In the genomic region with DNA sequence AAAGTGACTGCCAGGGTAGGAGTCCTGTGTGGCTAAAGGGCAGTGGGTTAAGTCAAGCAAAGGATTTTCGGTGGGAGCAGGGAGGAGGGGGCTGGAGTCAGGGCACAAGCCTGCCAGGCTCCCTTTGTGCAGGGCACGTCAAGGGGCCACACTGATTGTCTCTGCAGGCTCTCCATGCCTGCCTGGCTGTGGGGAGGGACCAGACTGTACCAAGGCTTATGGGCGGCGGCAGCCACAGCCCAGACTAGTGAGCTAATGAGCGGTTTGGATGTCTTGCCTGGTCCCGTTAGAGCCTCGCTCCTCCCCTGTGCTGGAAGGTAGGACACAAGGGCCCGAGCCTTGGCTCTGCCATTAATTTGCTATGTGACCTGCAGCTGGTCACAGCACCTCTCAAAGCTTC, we compare ENCODE assay signal across 14 cellular contexts. TPM values are rescaled to one million over a fixed set of nuclear protein-coding genes. Genes with fewer than 3 reads are reported as not detected.
A peak's percentile ranks its signal among the peaks of the same experiment; 100 is the strongest.
DNase-seq lines count a peak whose midpoint lies in the region; ATAC-seq, FAIRE-seq and TF ChIP-seq lines count a peak whose summit lies in the region.
"Not testable (repeated sequence)": the region's sequence is repeated elsewhere in the genome, so short reads cannot be mapped to it uniquely, and the experiment has no call there.
"Had no signal": no experiment of that assay in that cellular context is flagged by ENCODE, and none has a peak within 500 bp of the region (broad histone marks: within the 10 kb centered on the region; RNA-seq: fewer than 3 reads in every experiment).

No MANE protein-coding gene starts in this region.

- TF ChIP-seq CTCF in A549 (IDR thresholded peaks at IDR 0.05); keratinocyte (optimal IDR thresholded peaks at IDR 0.05 in 1 of 3, IDR thresholded peaks at IDR 0.05 in 1 of 3, conservative IDR thresholded peaks at IDR 0.05 in 1 of 3; ENCODE audit: extremely low read depth in 1 of 3, insufficient read depth in 2 of 3, low read length in 3 of 3); upper lobe of left lung (IDR thresholded peaks at IDR 0.05): not testable (repeated sequence)

- POLR2A ChIA-PET in A549 (lab: Yijun Ruan, JAX): not testable (repeated sequence)

- TF ChIP-seq RAD21 in A549 (conservative IDR thresholded peaks at IDR 0.05 in 1 of 2, IDR thresholded peaks at IDR 0.05 in 1 of 2): not testable (repeated sequence)

- not testable (repeated sequence) for H2AFZ ChIP-seq in keratinocyte (ENCODE audit: control insufficient read depth, low read length)

- DNase-seq in A549 (ENCODE audit: low read depth in 1 of 2, low spot score in 1 of 2); keratinocyte (ENCODE audit: low read depth, low spot score); upper lobe of left lung: not testable (repeated sequence)
- DNase-seq in Right ventricle myocardium inferior (ENCODE audit: missing footprints): peak; percentile 1

- H3K27me3 ChIP-seq in keratinocyte (ENCODE audit: control insufficient read depth, extremely low read depth, insufficient read depth, low read length); upper lobe of left lung: not testable (repeated sequence)

- not testable (repeated sequence) for H4K20me1 ChIP-seq in keratinocyte (ENCODE audit: control insufficient read depth, extremely low read depth, insufficient read depth, low read length)

- 38% methylated on average over 3 of the region's 8 CpGs for WGBS in A549 (ENCODE audit: missing lambda C conversion rate)
- 80 to 86% methylated on average over 1 to 3 of the region's 8 CpGs for WGBS in upper lobe of left lung, 2 donors

- H3K79me2 ChIP-seq in keratinocyte (ENCODE audit: control insufficient read depth, insufficient read depth, low read length): not testable (repeated sequence)

- CTCF ChIA-PET in A549 (lab: Yijun Ruan, JAX): not testable (repeated sequence)

- not testable (repeated sequence) for H3K4me1 ChIP-seq in A549; keratinocyte (ENCODE audit: control insufficient read depth, extremely low read depth, insufficient read depth, low read length); upper lobe of left lung

- not testable (repeated sequence) for TF ChIP-seq EP300 in A549 (IDR thresholded peaks at IDR 0.05); upper lobe of left lung (IDR thresholded peaks at IDR 0.05)

- FAIRE-seq in A549 (lab: Jason Lieb, UNC); keratinocyte (lab: Jason Lieb, UNC): not testable (repeated sequence)

- not testable (repeated sequence) for H3K4me3 ChIP-seq in A549, upper lobe of left lung
- peak overlapping the region in 1 of 3 experiments; percentile 34 for H3K4me3 ChIP-seq in keratinocyte (ENCODE audit: control insufficient read depth in 2 of 3, extremely low read depth in 1 of 3, insufficient read depth in 2 of 3, low read depth in 1 of 3, low read length in 3 of 3)

- intact Hi-C loops in Right ventricle myocardium inferior (cut with DNase I): not testable (repeated sequence)

- ATAC-seq in A549 (peak; percentile 32 to 57; a peak in 4 of 6 replicates), esophagus mucosa (peak; percentile 68), upper lobe of left lung (ENCODE audit: low FRiP score in 2 of 2) (peak; percentile 44 to 69)
- not testable (repeated sequence) for ATAC-seq in Right ventricle myocardium inferior

- dilution Hi-C loops in keratinocyte (cut with MboI; ENCODE audit: extremely low pct_ligation_motif_present, low sequenced_read_pairs): not testable (repeated sequence)

- not testable (repeated sequence) for H3K4me2 ChIP-seq in A549
- H3K4me2 ChIP-seq in keratinocyte (ENCODE audit: control insufficient read depth, extremely low read depth, insufficient read depth, low read depth, low read length): peak overlapping the region; percentile 16

- H3K9me3 ChIP-seq in A549; keratinocyte (ENCODE audit: control insufficient read depth, low read depth, low read length); upper lobe of left lung: not testable (repeated sequence)

- not testable (repeated sequence) for H3K9me1 ChIP-seq in keratinocyte (ENCODE audit: control insufficient read depth, extremely low read depth, insufficient read depth, low read length)

- H3K27ac ChIP-seq in A549; keratinocyte (ENCODE audit: control insufficient read depth, insufficient read depth, low read length); upper lobe of left lung: not testable (repeated sequence)

- not testable (repeated sequence) for TF ChIP-seq POLR2A in A549 (IDR thresholded peaks at IDR 0.05; ENCODE audit: low read length); upper lobe of left lung (IDR thresholded peaks at IDR 0.05)

- H3K9ac ChIP-seq in keratinocyte (ENCODE audit: control insufficient read depth, extremely low read depth, insufficient read depth, low read length): not testable (repeated sequence)

- not testable (repeated sequence) for H3K36me3 ChIP-seq in keratinocyte (ENCODE audit: control insufficient read depth in 2 of 2, extremely low read depth in 1 of 2, insufficient read depth in 2 of 2, low read length in 2 of 2); upper lobe of left lung

RNA-seq across cellular contexts. Expression of gene LGALS9B, which starts 25.6 kb away (rescaled TPM):
- not detected in 2 replicates for polyA plus RNA-seq in A549 (2011; rRNA removed)
- not detected in 2 replicates for polyA plus RNA-seq in A549 (2012; cell fraction: cytosol; rRNA removed)
- polyA plus RNA-seq in A549 (2012; cell fraction: nucleus; rRNA removed): not detected in 2 replicates
- not detected in 3 replicates for polyA plus RNA-seq in A549 (2017; fragmentation: RNase III; extraction: RNeasy Plus Mini Kit Qiagen cat#74134 plus additional on column Dnase treatment)
- polyA minus RNA-seq in A549 (2011; rRNA and poly(A)+ RNA removed): not detected in 2 replicates
- 14.3 TPM for total RNA-seq in esophagus mucosa
- not detected for total RNA-seq in Right ventricle myocardium inferior
- polyA plus RNA-seq in keratinocyte: 2.3 to 8.5 TPM (median 6.3 TPM) in 3 replicates
- 2.3 TPM for polyA plus RNA-seq in keratinocyte (2011; ENCODE audit: low read depth)
- polyA plus RNA-seq in keratinocyte (2011; cell fraction: cytosol; rRNA removed): 1.2 and 2.7 TPM in 2 replicates
- 20.0 and 37.8 TPM in 2 replicates for polyA plus RNA-seq in keratinocyte (2011; cell fraction: nucleus; rRNA removed)
- 2.5 and 3.2 TPM in 2 replicates for polyA plus RNA-seq in keratinocyte (2012; ENCODE audit: low replicate concordance)
- 1.9 to 9.9 TPM (median 8.2 TPM) in 3 replicates for polyA minus RNA-seq in keratinocyte
- not detected for polyA minus RNA-seq in keratinocyte (2011; cell fraction: cytosol; rRNA and poly(A)+ RNA removed)
- 8.0 and 13.3 TPM in 2 replicates for polyA minus RNA-seq in keratinocyte (2011; cell fraction: nucleus; rRNA and poly(A)+ RNA removed)
- total RNA-seq in upper lobe of left lung: 1 to 10 TPM in 1 of 6 donors, not detected in 5; 3.0 TPM
- total RNA-seq: A172; A673; CD4-positive, alpha-beta memory T cell; CD4-positive, CD25-positive, alpha-beta regulatory T cell; CD8-positive, alpha-beta memory T cell; Daoy; G401 had no signal
- polyA plus RNA-seq: AG04450; CD14-positive monocyte; CD4-positive, alpha-beta memory T cell; CD8-positive, alpha-beta memory T cell had no signal
